Comparison of ENCODE assay signal across 8 cellular contexts in genomic region chr17:50918933-50919296, GRCh38. TPM values are rescaled to one million over a fixed set of nuclear protein-coding genes. Genes with fewer than 3 reads are reported as not detected.
A peak's percentile ranks its signal among the peaks of the same experiment; 100 is the strongest.
DNase-seq lines count a peak whose midpoint lies in the region; ATAC-seq, FAIRE-seq and TF ChIP-seq lines count a peak whose summit lies in the region.

No MANE protein-coding gene starts in this region.

- ATAC-seq in activated T-cell treated with anti-CD3 and anti-CD28 coated beads, Interleukin-2, amount 50 U/mL, for 72 hours (replicated peaks in 1 of 2), result peak; percentile 60 to 70
- ATAC-seq in GM21390 (IDR thresholded peaks at IDR 0.05; ENCODE audit: unreplicated experiment), result no peak
- ATAC-seq in HG03196 (IDR thresholded peaks at IDR 0.05; ENCODE audit: unreplicated experiment), result no peak

- no peaks in the 10 kb centered on the region for H3K9me3 Mint-ChIP-seq in activated T-cell treated with anti-CD3 and anti-CD28 coated beads, Interleukin-2, amount 50 U/mL, for 72 hours

- intact Hi-C loops in kidney (cut with DNase I), result no loop called here

- H3K36me3 ChIP-seq in kidney (ENCODE audit: control insufficient read depth in 1 of 2, insufficient read depth in 2 of 2, low read length in 2 of 2) (no peaks in the 10 kb centered on the region), H7 (replicated peaks; ENCODE audit: control insufficient read depth, insufficient read depth, low read length) (no peaks in the 10 kb centered on the region)

- H3K27me3 Mint-ChIP-seq in activated T-cell treated with anti-CD3 and anti-CD28 coated beads, Interleukin-2, amount 50 U/mL, for 72 hours (ENCODE audit: low read depth), result no peaks in the 10 kb centered on the region

- peaks cover 49 to 50% of the 10 kb centered on the region in 2 donors for H3K4me1 ChIP-seq in kidney (ENCODE audit: control insufficient read depth in 1 of 2, insufficient read depth in 1 of 2, low read depth in 1 of 2, low read length in 2 of 2)

- peak overlapping the region; percentile 73 to 96 for H3K27ac ChIP-seq in kidney (ENCODE audit: low read depth in 2 of 2, low read length in 2 of 2)

- H3K4me3 ChIP-seq in kidney (ENCODE audit: low read length in 2 of 2), result no peak overlapping the region
- H3K4me3 ChIP-seq in H7 (ENCODE audit: insufficient read depth, low read depth, low read length), result no peak overlapping the region

- peak overlapping the region; percentile 92 for H3K27ac Mint-ChIP-seq in activated T-cell treated with anti-CD3 and anti-CD28 coated beads, Interleukin-2, amount 50 U/mL, for 72 hours

- FAIRE-seq in kidney (lab: Jason Lieb, UNC), result no peak

- TF ChIP-seq CTCF in kidney (IDR thresholded peaks at IDR 0.05; ENCODE audit: borderline replicate concordance, extremely low read depth, insufficient read depth), result no peak

- H3K4me3 Mint-ChIP-seq in activated T-cell treated with anti-CD3 and anti-CD28 coated beads, Interleukin-2, amount 50 U/mL, for 72 hours, result peak overlapping the region; percentile 87 to 88

- peaks cover 46% of the 10 kb centered on the region for H3K4me1 Mint-ChIP-seq in activated T-cell treated with anti-CD3 and anti-CD28 coated beads, Interleukin-2, amount 50 U/mL, for 72 hours (ENCODE audit: low read depth)

- H3K36me3 Mint-ChIP-seq in activated T-cell treated with anti-CD3 and anti-CD28 coated beads, Interleukin-2, amount 50 U/mL, for 72 hours (ENCODE audit: insufficient read depth in 2 of 2), result no peaks in the 10 kb centered on the region

- peak overlapping the region in 1 of 2 donors; percentile 77 for H3K9ac ChIP-seq in kidney (ENCODE audit: low read length in 2 of 2)

- H3K9me3 ChIP-seq in kidney (ENCODE audit: control insufficient read depth in 1 of 2, low read length in 2 of 2), result no peaks in the 10 kb centered on the region

- DNase-seq in HT-29 (ENCODE audit: low spot score) (peak; percentile 75), kidney (peak; percentile 68), germinal center (ENCODE audit: low spot score) (no peak), H7 (no peak)
- DNase-seq in activated T-cell treated with anti-CD3 and anti-CD28 coated beads, Interleukin-2, amount 50 U/mL, for 72 hours, result peak; percentile 55 to 62
- peak; percentile 25 to 38 for DNase-seq in stimulated activated CD8-positive, alpha-beta memory T cell treated with anti-CD3 and anti-CD28 coated beads, Interleukin-7, amount 100 ng/mL, for 4 hours (ENCODE audit: low read depth in 2 of 2)

- no peaks in the 10 kb centered on the region for H3K27me3 ChIP-seq in H7 (ENCODE audit: control insufficient read depth, insufficient read depth, low read length)

RNA-seq across cellular contexts. Expression of gene TOB1, which starts 52.8 kb away (rescaled TPM):
- total RNA-seq in HT-29 (2014; rRNA removed; shearing (Covaris generic)), result 33.8 and 43.0 TPM in 2 replicates
- 10 to 100 TPM; 57.3 to 68.9 TPM for total RNA-seq in activated T-cell treated with anti-CD3 and anti-CD28 coated beads, Interleukin-2, amount 50 U/mL, for 72 hours
- 141 TPM for total RNA-seq in kidney
- polyA plus RNA-seq in kidney (ENCODE audit: insufficient read depth, low read depth, low replicate concordance), result 52.5 TPM
- 5.2 and 8.6 TPM in 2 replicates for total RNA-seq in H7 (2014; rRNA removed; shearing (Covaris generic))

Comparison
In these comparisons a context has a peak if more than half of its experiments do, and no peak if none do; other contexts are left out.
1. DNase-seq: peak in HT-29 (single experiment), activated T-cell treated with anti-CD3 and anti-CD28 coated beads, Interleukin-2, amount 50 U/mL, for 72 hours (2 of 2), kidney (single experiment) and stimulated activated CD8-positive, alpha-beta memory T cell treated with anti-CD3 and anti-CD28 coated beads, Interleukin-7, amount 100 ng/mL, for 4 hours (2 of 2); none in germinal center (single experiment) and H7 (single experiment).
2. ATAC-seq: peak in activated T-cell treated with anti-CD3 and anti-CD28 coated beads, Interleukin-2, amount 50 U/mL, for 72 hours (2 of 2); none in GM21390 (single experiment) and HG03196 (single experiment).